ENCODE assay signal across 23 cellular contexts in genomic region chr12:121515615-121516014, GRCh38.
DNase-seq lines count a peak whose midpoint lies in the region; TF ChIP-seq lines count a peak whose summit lies in the region.
"Had no signal": no experiment of that assay in that cellular context is flagged by ENCODE, and none has a peak within 500 bp of the region (broad histone marks: within the 10 kb centered on the region; RNA-seq: fewer than 3 reads in every experiment).

No MANE protein-coding gene starts in this region.

- H3K4me2 ChIP-seq in mesenchymal stem cell (ENCODE audit: low read length, poor library complexity, severe bottlenecking), result no peak overlapping the region

- peaks cover 11% of the 10 kb centered on the region for H3K36me3 Mint-ChIP-seq in T-helper 1 cell treated with Interleukin-12 subunit alpha and Interleukin-12 subunit beta and Interleukin-4 antibody, amounts not matched to agents 30 μg/mL and 1 μg/mL, for 36 hours (ENCODE audit: low read depth)
- H3K36me3 Mint-ChIP-seq in endodermal cell (ENCODE audit: low read depth) (peaks cover 73% of the 10 kb centered on the region), nephron progenitor cell (ENCODE audit: low read depth) (peaks cover 64% of the 10 kb centered on the region)

- no peak overlapping the region for H2BK15ac ChIP-seq in mesenchymal stem cell (ENCODE audit: low read depth, poor library complexity, severe bottlenecking)

- H3K36me3 ChIP-seq in HUES64 (ENCODE audit: insufficient read depth, low read length) (peaks cover 77% of the 10 kb centered on the region), endodermal cell (ENCODE audit: control insufficient read depth, insufficient read depth, low read length) (peaks cover 56% of the 10 kb centered on the region), mesenchymal stem cell (ENCODE audit: control insufficient read depth in 1 of 2, insufficient read depth in 2 of 2, low read depth in 1 of 2, low read length in 2 of 2) (peaks cover 9 to 15% of the 10 kb centered on the region in 2 experiments)
- H3K36me3 ChIP-seq: ovary had no signal

- no peak overlapping the region for H3K4me3 Mint-ChIP-seq in T-helper 1 cell treated with Interleukin-12 subunit alpha and Interleukin-12 subunit beta and Interleukin-4 antibody, amounts not matched to agents 30 μg/mL and 1 μg/mL, for 36 hours
- H3K4me3 Mint-ChIP-seq in endodermal cell (no peak overlapping the region), nephron progenitor cell (no peak overlapping the region)

- no peak overlapping the region for H2BK120ac ChIP-seq in mesenchymal stem cell (ENCODE audit: low read depth, low read length)

- no peak overlapping the region for H2BK5ac ChIP-seq in mesenchymal stem cell (ENCODE audit: low read depth, low read length, poor library complexity, severe bottlenecking)

- H3K9ac ChIP-seq in HUES64 (ENCODE audit: low read depth, low read length) (no peak overlapping the region), endodermal cell (ENCODE audit: extremely low read depth, low read length, poor library complexity, severe bottlenecking) (no peak overlapping the region), mesenchymal stem cell (ENCODE audit: low read length) (no peak overlapping the region)

- peaks cover 13% of the 10 kb centered on the region for H3K4me1 Mint-ChIP-seq in T-helper 1 cell treated with Interleukin-12 subunit alpha and Interleukin-12 subunit beta and Interleukin-4 antibody, amounts not matched to agents 30 μg/mL and 1 μg/mL, for 36 hours (ENCODE audit: low read depth)
- H3K4me1 Mint-ChIP-seq in endodermal cell (peaks cover 10% of the 10 kb centered on the region), nephron progenitor cell (peaks cover 19% of the 10 kb centered on the region)

- no peak overlapping the region for H3K4ac ChIP-seq in mesenchymal stem cell (ENCODE audit: low read depth in 1 of 2, low read length in 2 of 2)

- H3K27ac ChIP-seq in HUES64 (ENCODE audit: low read depth, low read length) (peak overlapping the region; percentile 37; the same call in 1 of the 2 replicates), endodermal cell (ENCODE audit: low read depth, low read length) (no peak overlapping the region), mesenchymal stem cell (ENCODE audit: low read length, poor library complexity, severe bottlenecking) (no peak overlapping the region)
- H3K27ac ChIP-seq: left lung, ovary, sigmoid colon, upper lobe of right lung had no signal

- H3K27ac Mint-ChIP-seq in T-helper 1 cell treated with Interleukin-12 subunit alpha and Interleukin-12 subunit beta and Interleukin-4 antibody, amounts not matched to agents 30 μg/mL and 1 μg/mL, for 36 hours, result peak overlapping the region; percentile 60
- H3K27ac Mint-ChIP-seq in endodermal cell (peak overlapping the region; percentile 59), nephron progenitor cell (peak overlapping the region; percentile 66)

- H2AFZ ChIP-seq in mesenchymal stem cell (ENCODE audit: low read depth, low read length), result no peak overlapping the region

- TF ChIP-seq CTCF in endodermal cell (conservative IDR thresholded peaks at IDR 0.05) (no peak), nephron progenitor cell (IDR thresholded peaks at IDR 0.05) (no peak)

- H3K79me1 ChIP-seq in mesenchymal stem cell (replicated peaks; ENCODE audit: low read length, poor library complexity, severe bottlenecking), result no peaks in the 10 kb centered on the region

- H3K9me3 Mint-ChIP-seq in T-helper 1 cell treated with Interleukin-12 subunit alpha and Interleukin-12 subunit beta and Interleukin-4 antibody, amounts not matched to agents 30 μg/mL and 1 μg/mL, for 36 hours, result no peaks in the 10 kb centered on the region
- H3K9me3 Mint-ChIP-seq in endodermal cell, result peaks cover 13% of the 10 kb centered on the region
- peaks cover 4% of the 10 kb centered on the region for H3K9me3 Mint-ChIP-seq in nephron progenitor cell

- DNase-seq in T-helper 1 cell (no peak), endodermal cell (no peak), nephron progenitor cell (no peak), NCI-H526 (lab: John Stamatoyannopoulos, UW) (no peak), mesenchymal stem cell (no peak)
- no peak for DNase-seq in effector CD8-positive, alpha-beta T cell (lab: John Stamatoyannopoulos, UW)
- DNase-seq: 8988T; activated CD8-positive, alpha-beta memory T cell treated with anti-CD3 and anti-CD28 coated beads for 24 hours; anterior cingulate cortex; BE2C; cerebellar nuclear complex; GDM1; glutamatergic neuron; left lung; NCI-H1436; NCI-H2171; NCI-H69; ovary; sigmoid colon; SW 1271; upper lobe of right lung had no signal

- no peak overlapping the region for H3K14ac ChIP-seq in mesenchymal stem cell (ENCODE audit: low read length in 2 of 2)

- H3K27me3 ChIP-seq in HUES64 (ENCODE audit: insufficient read depth, low read length) (no peaks in the 10 kb centered on the region), endodermal cell (ENCODE audit: control insufficient read depth, insufficient read depth, low read length, poor library complexity, severe bottlenecking) (no peaks in the 10 kb centered on the region), mesenchymal stem cell (ENCODE audit: control insufficient read depth in 1 of 2, insufficient read depth in 1 of 2, low read length in 2 of 2) (no peaks in the 10 kb centered on the region)
- H3K27me3 ChIP-seq: BE2C, left lung, ovary, sigmoid colon, upper lobe of right lung had no signal

- no peak overlapping the region for H2BK12ac ChIP-seq in mesenchymal stem cell (ENCODE audit: low read length in 2 of 2)

- no peak overlapping the region for H3K4me3 ChIP-seq in HUES64 (ENCODE audit: low read length)
- peak overlapping the region; percentile 26 for H3K4me3 ChIP-seq in endodermal cell (ENCODE audit: low read length)
- no peak overlapping the region for H3K4me3 ChIP-seq in mesenchymal stem cell (ENCODE audit: insufficient read depth in 1 of 2, low read depth in 1 of 2, low read length in 2 of 2)
- H3K4me3 ChIP-seq: left lung, ovary, sigmoid colon, upper lobe of right lung had no signal

- no peak overlapping the region for H4K91ac ChIP-seq in mesenchymal stem cell (ENCODE audit: low read length)

- no peak overlapping the region for H2AK5ac ChIP-seq in mesenchymal stem cell (ENCODE audit: low read length, severe bottlenecking)

- H3K18ac ChIP-seq in mesenchymal stem cell (ENCODE audit: low read depth in 1 of 2, low read length in 2 of 2), result no peak overlapping the region

- no peaks in the 10 kb centered on the region for H3K27me3 Mint-ChIP-seq in T-helper 1 cell treated with Interleukin-12 subunit alpha and Interleukin-12 subunit beta and Interleukin-4 antibody, amounts not matched to agents 30 μg/mL and 1 μg/mL, for 36 hours (ENCODE audit: low read depth)
- H3K27me3 Mint-ChIP-seq in endodermal cell (ENCODE audit: insufficient read depth) (no peaks in the 10 kb centered on the region), nephron progenitor cell (ENCODE audit: low read depth, poor library complexity) (no peaks in the 10 kb centered on the region)

- no peak overlapping the region for H4K8ac ChIP-seq in mesenchymal stem cell (ENCODE audit: low read length)

- H3K4me1 ChIP-seq in HUES64 (ENCODE audit: insufficient read depth, low read length), result no peaks in the 10 kb centered on the region
- H3K4me1 ChIP-seq in endodermal cell (ENCODE audit: control insufficient read depth, insufficient read depth, low read length), result peaks cover 7% of the 10 kb centered on the region
- H3K4me1 ChIP-seq in mesenchymal stem cell (ENCODE audit: control insufficient read depth, insufficient read depth, low read depth, low read length), result peaks cover 7% of the 10 kb centered on the region

- peak overlapping the region in 1 of 2 experiments; percentile 14 for H3K23ac ChIP-seq in mesenchymal stem cell (ENCODE audit: low read length in 2 of 2)

- 85% methylated on average over 7 of the region's 7 CpGs for WGBS in HUES64
- 91 to 93% methylated on average over 6 to 7 of the region's 7 CpGs for WGBS in endodermal cell (ENCODE audit: insufficient coverage in 1 of 2, insufficient read length in 1 of 2), 2 experiments
- 90% methylated on average over 7 of the region's 7 CpGs for WGBS in mesenchymal stem cell

- H3K9me3 ChIP-seq in HUES64 (ENCODE audit: insufficient read depth, low read depth, low read length) (peaks cover 2% of the 10 kb centered on the region; the same call in 1 of the 2 replicates), endodermal cell (ENCODE audit: control insufficient read depth, low read length) (peaks cover 14% of the 10 kb centered on the region), mesenchymal stem cell (ENCODE audit: control insufficient read depth, low read length) (no peaks in the 10 kb centered on the region)
- H3K9me3 ChIP-seq: BE2C, left lung, ovary, sigmoid colon, upper lobe of right lung had no signal
